In genomic region chr1:3852711-3853498, GRCh38 we compare ENCODE assay signal across 21 cellular contexts. TPM values are rescaled to one million over a fixed set of nuclear protein-coding genes. Genes with fewer than 3 reads are reported as not detected.
A peak's percentile ranks its signal among the peaks of the same experiment; 100 is the strongest.
DNase-seq lines count a peak whose midpoint lies in the region; ATAC-seq and TF ChIP-seq lines count a peak whose summit lies in the region.
"Had no signal": no experiment of that assay in that cellular context is flagged by ENCODE, and none has a peak within 500 bp of the region (broad histone marks: within the 10 kb centered on the region; RNA-seq: fewer than 3 reads in every experiment).

No MANE protein-coding gene starts in this region.

- peak overlapping the region; percentile 70 for H3K27ac Mint-ChIP-seq in activated naive CD4-positive, alpha-beta T cell treated with anti-CD3 and anti-CD28 coated beads, Interleukin-2, amount 50 U/mL, for 24 hours
- no peak overlapping the region for H3K27ac Mint-ChIP-seq in activated naive CD4-positive, alpha-beta T cell treated with anti-CD3 and anti-CD28 coated beads, Interleukin-2, amount 50 U/mL, for 72 hours
- H3K27ac Mint-ChIP-seq in central memory CD8-positive, alpha-beta T cell (ENCODE audit: low read depth) = peak overlapping the region; percentile 41
- H3K27ac Mint-ChIP-seq: CD4-positive, CD25-positive, alpha-beta regulatory T cell had no signal

- in situ Hi-C loops in HAP-1 (cut with MboI; ENCODE audit: low sequenced_read_pairs) = no loop called here

- H3K4me3 Mint-ChIP-seq in activated naive CD4-positive, alpha-beta T cell treated with anti-CD3 and anti-CD28 coated beads, Interleukin-2, amount 50 U/mL, for 24 hours = no peak overlapping the region
- no peak overlapping the region for H3K4me3 Mint-ChIP-seq in central memory CD8-positive, alpha-beta T cell

- peaks cover 31% of the 10 kb centered on the region for H3K4me1 Mint-ChIP-seq in activated naive CD4-positive, alpha-beta T cell treated with anti-CD3 and anti-CD28 coated beads, Interleukin-2, amount 50 U/mL, for 24 hours
- peaks cover 19% of the 10 kb centered on the region for H3K4me1 Mint-ChIP-seq in central memory CD8-positive, alpha-beta T cell

- H3K27ac ChIP-seq in lower lobe of right lung = no peak overlapping the region
- H3K27ac ChIP-seq: BLaER1 had no signal

- H3K9me3 Mint-ChIP-seq in activated naive CD4-positive, alpha-beta T cell treated with anti-CD3 and anti-CD28 coated beads, Interleukin-2, amount 50 U/mL, for 24 hours = no peaks in the 10 kb centered on the region
- H3K9me3 Mint-ChIP-seq in activated naive CD4-positive, alpha-beta T cell treated with anti-CD3 and anti-CD28 coated beads, Interleukin-2, amount 50 U/mL, for 72 hours = no peaks in the 10 kb centered on the region
- no peaks in the 10 kb centered on the region for H3K9me3 Mint-ChIP-seq in central memory CD8-positive, alpha-beta T cell
- H3K9me3 Mint-ChIP-seq: CD4-positive, CD25-positive, alpha-beta regulatory T cell had no signal

- no peak for ATAC-seq in activated naive CD4-positive, alpha-beta T cell treated with anti-CD3 and anti-CD28 coated beads, Interleukin-2, amount 50 U/mL, for 72 hours
- ATAC-seq in central memory CD8-positive, alpha-beta T cell (replicated peaks; ENCODE audit: extremely low read depth, poor library complexity, severe bottlenecking) = no peak
- ATAC-seq in lower lobe of right lung = no peak
- ATAC-seq: HepG2, SK-N-SH treated with all-trans-retinoic acid at 6 μM for 48 hours had no signal

- no peaks in the 10 kb centered on the region for H3K27me3 Mint-ChIP-seq in activated naive CD4-positive, alpha-beta T cell treated with anti-CD3 and anti-CD28 coated beads, Interleukin-2, amount 50 U/mL, for 24 hours
- no peaks in the 10 kb centered on the region for H3K27me3 Mint-ChIP-seq in central memory CD8-positive, alpha-beta T cell
- H3K27me3 Mint-ChIP-seq: CD4-positive, CD25-positive, alpha-beta regulatory T cell had no signal

- H3K4me3 ChIP-seq in lower lobe of right lung = no peak overlapping the region
- no peak overlapping the region for H3K4me3 ChIP-seq in HAP-1
- H3K4me3 ChIP-seq: BLaER1 had no signal

- TF ChIP-seq CTCF in lower lobe of right lung (IDR thresholded peaks at IDR 0.05) = no peak

- H3K36me3 ChIP-seq in lower lobe of right lung = peaks cover 42% of the 10 kb centered on the region
- peaks cover 5% of the 10 kb centered on the region for H3K36me3 ChIP-seq in HAP-1 (replicated peaks)

- peaks cover 16% of the 10 kb centered on the region for H3K4me1 ChIP-seq in lower lobe of right lung
- peaks cover 7% of the 10 kb centered on the region; the same call in 1 of the 2 replicates for H3K4me1 ChIP-seq in HAP-1

- H3K9me3 ChIP-seq in lower lobe of right lung (no peaks in the 10 kb centered on the region), HAP-1 (no peaks in the 10 kb centered on the region)
- H3K9me3 ChIP-seq: BLaER1 had no signal

- H3K27me3 ChIP-seq in lower lobe of right lung (ENCODE audit: low read depth) (no peaks in the 10 kb centered on the region), HAP-1 (ENCODE audit: low read depth) (no peaks in the 10 kb centered on the region)
- H3K27me3 ChIP-seq: BLaER1 had no signal

- peaks cover 10% of the 10 kb centered on the region for H3K36me3 Mint-ChIP-seq in activated naive CD4-positive, alpha-beta T cell treated with anti-CD3 and anti-CD28 coated beads, Interleukin-2, amount 50 U/mL, for 24 hours
- peaks cover 0 to 5% of the 10 kb centered on the region in 2 donors for H3K36me3 Mint-ChIP-seq in activated naive CD4-positive, alpha-beta T cell treated with anti-CD3 and anti-CD28 coated beads, Interleukin-2, amount 50 U/mL, for 72 hours
- peaks cover 30% of the 10 kb centered on the region for H3K36me3 Mint-ChIP-seq in central memory CD8-positive, alpha-beta T cell (ENCODE audit: insufficient read depth)

- intact Hi-C loops in lower lobe of right lung (cut with DNase I) = no loop called here

- no peak for DNase-seq in activated naive CD4-positive, alpha-beta T cell treated with anti-CD3 and anti-CD28 coated beads, Interleukin-2, amount 50 U/mL, for 72 hours (ENCODE audit: low spot score in 2 of 2)
- DNase-seq in central memory CD8-positive, alpha-beta T cell (ENCODE audit: low spot score in 2 of 2) = no peak
- DNase-seq in lower lobe of right lung (peak; percentile 22), HAP-1 (ENCODE audit: low spot score in 2 of 2) (no peak), SK-N-DZ (ENCODE audit: low spot score) (no peak), COLO829 (ENCODE audit: low spot score) (no peak), activated T-cell treated with anti-CD3 and anti-CD28 coated beads for 4 hours (no peak)
- DNase-seq: CD4-positive, CD25-positive, alpha-beta regulatory T cell; COR-L47; Karpas-422; NCI-H1092 treated with DMSO at 0.1 percent for 48 hours; NCI-H1436; NCI-H187; NCI-H2081 treated with DMSO at 0.1 percent for 48 hours; NCI-H2171; NCI-H226; NCI-H510A treated with DMSO at 0.1 percent for 48 hours had no signal

RNA-seq across cellular contexts. Expression of gene CEP104, which starts 4.1 kb away (rescaled TPM):
- 10 to 100 TPM; 26.9 to 28.3 TPM for total RNA-seq in activated naive CD4-positive, alpha-beta T cell treated with anti-CD3 and anti-CD28 coated beads, Interleukin-2, amount 50 U/mL, for 72 hours
- total RNA-seq in lower lobe of right lung = 53.9 TPM
- 12.4 and 21.0 TPM in 2 replicates for polyA plus RNA-seq in SK-N-DZ (2014; cell fraction: cytosol; rRNA removed)
- polyA plus RNA-seq in SK-N-DZ (2014; cell fraction: nucleus; rRNA removed) = 11.6 and 44.0 TPM in 2 replicates

RNA-seq across cellular contexts. Expression of gene DFFB, which starts 4.4 kb away (rescaled TPM):
- total RNA-seq in activated naive CD4-positive, alpha-beta T cell treated with anti-CD3 and anti-CD28 coated beads, Interleukin-2, amount 50 U/mL, for 72 hours = 10 to 100 TPM; 12.0 TPM
- total RNA-seq in lower lobe of right lung = 10.6 TPM
- 8.6 and 9.7 TPM in 2 replicates for polyA plus RNA-seq in SK-N-DZ (2014; cell fraction: cytosol; rRNA removed)
- polyA plus RNA-seq in SK-N-DZ (2014; cell fraction: nucleus; rRNA removed) = 6.7 and 12.9 TPM in 2 replicates

RNA-seq across cellular contexts. Expression of gene C1orf174, which starts 47.2 kb away (rescaled TPM):
- total RNA-seq in activated naive CD4-positive, alpha-beta T cell treated with anti-CD3 and anti-CD28 coated beads, Interleukin-2, amount 50 U/mL, for 72 hours = 10 to 100 TPM; 28.9 to 34.7 TPM
- total RNA-seq in lower lobe of right lung = 19.8 TPM
- polyA plus RNA-seq in SK-N-DZ (2014; cell fraction: cytosol; rRNA removed) = 15.3 TPM in 2 replicates
- polyA plus RNA-seq in SK-N-DZ (2014; cell fraction: nucleus; rRNA removed) = 13.4 and 26.5 TPM in 2 replicates

RNA-seq across cellular contexts. Expression of gene LRRC47, which starts 56.6 kb away (rescaled TPM):
- total RNA-seq in activated naive CD4-positive, alpha-beta T cell treated with anti-CD3 and anti-CD28 coated beads, Interleukin-2, amount 50 U/mL, for 72 hours = 10 to 100 TPM; 26.8 to 33.9 TPM
- total RNA-seq in lower lobe of right lung = 34.4 TPM
- 30.8 and 36.4 TPM in 2 replicates for polyA plus RNA-seq in SK-N-DZ (2014; cell fraction: cytosol; rRNA removed)
- polyA plus RNA-seq in SK-N-DZ (2014; cell fraction: nucleus; rRNA removed) = 21.3 and 31.7 TPM in 2 replicates

Comparison
In these comparisons a context has a peak if more than half of its experiments do, and no peak if none do; other contexts are left out.
1. H3K27ac Mint-ChIP-seq: peak in activated naive CD4-positive, alpha-beta T cell treated with anti-CD3 and anti-CD28 coated beads, Interleukin-2, amount 50 U/mL, for 24 hours (single experiment) and central memory CD8-positive, alpha-beta T cell (single experiment); none in activated naive CD4-positive, alpha-beta T cell treated with anti-CD3 and anti-CD28 coated beads, Interleukin-2, amount 50 U/mL, for 72 hours (0 of 2).